8 cellular contexts compared by ENCODE assay signal in genomic region chr4:148441986-148442829, GRCh38. TPM values are rescaled to one million over a fixed set of nuclear protein-coding genes. Genes with fewer than 3 reads are reported as not detected.
DNase-seq lines count a peak whose midpoint lies in the region; ATAC-seq and TF ChIP-seq lines count a peak whose summit lies in the region.

Gene NR3C2, minus strand, starts transcription at chr4:148442414.

- H3K9me2 ChIP-seq in PC-3 (replicated peaks; ENCODE audit: low read length): no peaks in the 10 kb centered on the region

- ATAC-seq in GM21528 (IDR thresholded peaks at IDR 0.05; ENCODE audit: low FRiP score, unreplicated experiment): peak; percentile 99
- ATAC-seq in PC-3: peak; percentile 84
- peak; percentile 89 to 90 for ATAC-seq in activated T-cell treated with anti-CD3 and anti-CD28 coated beads, Interleukin-2, amount 50 U/mL, for 4 hours

- 0 out of 2 replicates have a peak, but pooled peaks cover 4% of the 10 kb centered on the region for H3K79me2 ChIP-seq in PC-3 (ENCODE audit: low read length)

- peak within 1 kb of the TSS; percentile 86 for H3K4me3 ChIP-seq in PC-3 (ENCODE audit: low read length)

- H3K4me2 ChIP-seq in PC-3 (ENCODE audit: low read length): peak within 1 kb of the TSS; percentile 92

- no peaks in the 10 kb centered on the region for H3F3A ChIP-seq in PC-3 (ENCODE audit: low read length, unreplicated experiment)

- H3K9me3 Mint-ChIP-seq in activated T-cell treated with anti-CD3 and anti-CD28 coated beads, Interleukin-2, amount 50 U/mL, for 4 hours: no peaks in the 10 kb centered on the region

- H3K4me1 ChIP-seq in PC-3 (ENCODE audit: insufficient read depth, low read length): peaks cover 13% of the 10 kb centered on the region; the same call in 1 of the 2 replicates

- H3K36me3 ChIP-seq in PC-3 (ENCODE audit: low read depth, low read length): no peaks in the 10 kb centered on the region

- POLR2A ChIA-PET in PC-3 (lab: Charles Lee; ENCODE audit: unreplicated experiment): interaction anchor here (0.6 to 0.7 kb wide), 2 partner anchors 514 to 907 kb away, joined by 3 read pairs; no protein-coding TSS in a partner anchor

- no peaks in the 10 kb centered on the region for H3K36me3 Mint-ChIP-seq in activated T-cell treated with anti-CD3 and anti-CD28 coated beads, Interleukin-2, amount 50 U/mL, for 4 hours (ENCODE audit: insufficient read depth)

- no peaks in the 10 kb centered on the region for H4K20me1 ChIP-seq in PC-3 (ENCODE audit: low read length)

- H2AFZ ChIP-seq in PC-3 (ENCODE audit: low read length): peak within 1 kb of the TSS; percentile 94

- CTCF ChIA-PET in PC-3 (lab: Charles Lee): interaction anchor here (0.5 kb wide), 1 partner anchor 458 kb away, joined by 4 read pairs; no protein-coding TSS in a partner anchor

- no TSS peak for BruUV-seq in PC-3 (replicated peaks; lab: Mats Ljungman, UMichigan)

- intact Hi-C loops in PC-3 (cut with micrococcal nuclease): loop anchor here (1.0 to 5.0 kb wide), 5 partner anchors 73 to 820 kb away; no protein-coding TSS in a partner anchor

- peak; percentile 83 for TF ChIP-seq POLR2A in erythroblast (IDR thresholded peaks at IDR 0.05; ENCODE audit: low read length)

- peaks cover 54% of the 10 kb centered on the region for H3K4me1 Mint-ChIP-seq in activated T-cell treated with anti-CD3 and anti-CD28 coated beads, Interleukin-2, amount 50 U/mL, for 4 hours (ENCODE audit: low read depth)

- peak within 1 kb of the TSS; percentile 99 for H3K4me3 Mint-ChIP-seq in activated T-cell treated with anti-CD3 and anti-CD28 coated beads, Interleukin-2, amount 50 U/mL, for 4 hours

- peak; percentile 77 for DNase-seq in DMS114 treated with DMSO at 0.1 percent for 48 hours (lab: John Stamatoyannopoulos, UW; ENCODE audit: unreplicated experiment)
- DNase-seq in HuH-7.5 (ENCODE audit: low spot score): peak; percentile 99
- peak; percentile 95 for DNase-seq in PC-3
- DNase-seq in activated T-cell treated with anti-CD3 and anti-CD28 coated beads, Interleukin-2, amount 50 U/mL, for 4 hours: peak; percentile 94
- peak; percentile 95 for DNase-seq in erythroblast (lab: John Stamatoyannopoulos, UW)
- peak; percentile 100 for DNase-seq in mucosa of gallbladder (ENCODE audit: low spot score)
- peak; percentile 92 for DNase-seq in stimulated activated CD8-positive, alpha-beta memory T cell treated with anti-CD3 and anti-CD28 coated beads, Interleukin-4, amount 100 ng/mL, for 24 hours (ENCODE audit: low read depth)

- H3K27ac ChIP-seq in PC-3 (ENCODE audit: low read length): no peak within 1 kb of the TSS

- TF ChIP-seq CTCF in PC-3 (conservative IDR thresholded peaks at IDR 0.05; ENCODE audit: low read depth, low read length): no peak

- H3K9me3 ChIP-seq in PC-3 (ENCODE audit: low read length): no peaks in the 10 kb centered on the region

- peaks cover 6% of the 10 kb centered on the region for H3K27me3 Mint-ChIP-seq in activated T-cell treated with anti-CD3 and anti-CD28 coated beads, Interleukin-2, amount 50 U/mL, for 4 hours (ENCODE audit: low read depth)

- H3K9ac ChIP-seq in PC-3 (ENCODE audit: low read length): peak within 1 kb of the TSS; percentile 56

- H3K27me3 ChIP-seq in PC-3 (ENCODE audit: low read length): no peaks in the 10 kb centered on the region

RNA-seq across cellular contexts. Expression of gene NR3C2, which starts in this region (rescaled TPM):
- total RNA-seq in PC-3 (2014; rRNA removed) (1.2 and 2.8 TPM in 2 replicates), mucosa of gallbladder (29.4 TPM)
- total RNA-seq in activated T-cell treated with anti-CD3 and anti-CD28 coated beads, Interleukin-2, amount 50 U/mL, for 4 hours: 1 to 10 TPM; 1.3 to 2.0 (median 1.7) TPM
